30 cellular contexts compared by ENCODE assay signal in genomic region chr3:73485877-73486311, GRCh38.
DNase-seq lines count a peak whose midpoint lies in the region; ATAC-seq, FAIRE-seq and TF ChIP-seq lines count a peak whose summit lies in the region.
"Had no signal": no experiment of that assay in that cellular context is flagged by ENCODE, and none has a peak within 500 bp of the region (broad histone marks: within the 10 kb centered on the region; RNA-seq: fewer than 3 reads in every experiment).

No MANE protein-coding gene starts in this region.

- no CpG with 5 or more reads among the region's 4 CpGs for WGBS in trophoblast cell (ENCODE audit: extremely low coverage, insufficient coverage, insufficient read length)
- 61% methylated on average over 4 of the region's 4 CpGs for WGBS in suprapubic skin

- H3K14ac ChIP-seq in trophoblast cell (ENCODE audit: low read length): no peak overlapping the region

- no peak for TF ChIP-seq EP300 in suprapubic skin (IDR thresholded peaks at IDR 0.05)

- no peak overlapping the region for H2BK12ac ChIP-seq in trophoblast cell (ENCODE audit: low read length)

- H3K4me3 Mint-ChIP-seq in brain: peak overlapping the region in 4 of 5 experiments; percentile 4 to 33 (median 28)
- H3K4me3 Mint-ChIP-seq: activated T-helper 17 cell treated with anti-CD3 and anti-CD28 coated beads, Interleukin-2, amount 50 U/mL, for 72 hours; stimulated activated naive CD8-positive, alpha-beta T cell treated with anti-CD3 and anti-CD28 coated beads, Interleukin-15, amount 100 ng/mL, for 72 hours had no signal

- no peak overlapping the region for H2AFZ ChIP-seq in trophoblast cell (ENCODE audit: insufficient read depth, low read length, poor library complexity)
- H2AFZ ChIP-seq: PC-9 had no signal

- H3K27me3 ChIP-seq in trophoblast cell (ENCODE audit: insufficient read depth, low read length) (no peaks in the 10 kb centered on the region), suprapubic skin (no peaks in the 10 kb centered on the region)
- H3K27me3 ChIP-seq: brain microvascular endothelial cell, dorsolateral prefrontal cortex, right atrium auricular region had no signal

- ATAC-seq in GM21360 (IDR thresholded peaks at IDR 0.05; ENCODE audit: unreplicated experiment): no peak
- ATAC-seq: activated T-helper 17 cell treated with anti-CD3 and anti-CD28 coated beads, Interleukin-2, amount 50 U/mL, for 72 hours; left colon; Right ventricle myocardium inferior; stimulated activated naive CD8-positive, alpha-beta T cell treated with anti-CD3 and anti-CD28 coated beads, Interleukin-15, amount 100 ng/mL, for 72 hours had no signal

- peaks cover 6 to 7% of the 10 kb centered on the region in 2 experiments for H3K4me1 ChIP-seq in trophoblast cell (ENCODE audit: control insufficient read depth in 1 of 2, insufficient read depth in 2 of 2, low read length in 2 of 2)
- H3K4me1 ChIP-seq in suprapubic skin: peaks cover under 1% of the 10 kb centered on the region
- H3K4me1 ChIP-seq: Caco-2 had no signal

- no peaks in the 10 kb centered on the region for H3K9me3 Mint-ChIP-seq in brain
- H3K9me3 Mint-ChIP-seq: activated T-helper 17 cell treated with anti-CD3 and anti-CD28 coated beads, Interleukin-2, amount 50 U/mL, for 72 hours; stimulated activated naive CD8-positive, alpha-beta T cell treated with anti-CD3 and anti-CD28 coated beads, Interleukin-15, amount 100 ng/mL, for 72 hours had no signal

- no peaks in the 10 kb centered on the region for H3K36me3 Mint-ChIP-seq in brain

- H3K79me1 ChIP-seq in trophoblast cell (ENCODE audit: low read length): peaks cover 1% of the 10 kb centered on the region

- H3K23ac ChIP-seq in trophoblast cell (ENCODE audit: low read length): no peak overlapping the region

- H3K4me3 ChIP-seq in trophoblast cell (ENCODE audit: low read depth, low read length) (no peak overlapping the region), suprapubic skin (no peak overlapping the region)
- H3K4me3 ChIP-seq: dorsolateral prefrontal cortex, PC-9, right atrium auricular region had no signal

- H2AK5ac ChIP-seq in trophoblast cell (ENCODE audit: low read length): no peak overlapping the region

- H3K9ac ChIP-seq in trophoblast cell (ENCODE audit: low read length): no peak overlapping the region

- no peak overlapping the region for H2BK120ac ChIP-seq in trophoblast cell (ENCODE audit: insufficient read depth, low read length, poor library complexity)

- peak overlapping the region; percentile 13 for H3K4me2 ChIP-seq in trophoblast cell (ENCODE audit: low read length)
- H3K4me2 ChIP-seq: PC-9 had no signal

- peak overlapping the region; percentile 29 to 85 (median 84) for H3K27ac Mint-ChIP-seq in brain
- H3K27ac Mint-ChIP-seq: activated T-helper 17 cell treated with anti-CD3 and anti-CD28 coated beads, Interleukin-2, amount 50 U/mL, for 72 hours; stimulated activated naive CD8-positive, alpha-beta T cell treated with anti-CD3 and anti-CD28 coated beads, Interleukin-15, amount 100 ng/mL, for 72 hours had no signal

- no peak overlapping the region for H4K8ac ChIP-seq in trophoblast cell (ENCODE audit: low read depth, low read length)

- H4K12ac ChIP-seq in trophoblast cell (ENCODE audit: low read depth, low read length): no peak overlapping the region

- H3K18ac ChIP-seq in trophoblast cell (ENCODE audit: low read length): no peak overlapping the region

- H4K91ac ChIP-seq in trophoblast cell (ENCODE audit: low read depth, low read length): no peak overlapping the region

- no peaks in the 10 kb centered on the region for H3K79me2 ChIP-seq in trophoblast cell (ENCODE audit: control insufficient read depth, insufficient read depth, low read length, poor library complexity)

- H3K36me3 ChIP-seq in trophoblast cell (ENCODE audit: control insufficient read depth in 1 of 2, insufficient read depth in 2 of 2, low read length in 2 of 2) (peaks cover 3% of the 10 kb centered on the region in 2 experiments), suprapubic skin (no peaks in the 10 kb centered on the region)
- H3K36me3 ChIP-seq: brain microvascular endothelial cell, right atrium auricular region had no signal

- no peak overlapping the region for H3K4ac ChIP-seq in trophoblast cell (ENCODE audit: low read depth, low read length)

- DNase-seq in GM12891 (ENCODE audit: insufficient read length, low spot score): no peak
- DNase-seq in NCI-H82 (lab: John Stamatoyannopoulos, UW): peak; percentile 93
- DNase-seq in trophoblast cell: peak; percentile 56 to 79
- DNase-seq in suprapubic skin (ENCODE audit: low spot score in 2 of 2): no peak
- no peak for DNase-seq in iPS-NIHi11 (ENCODE audit: low spot score)
- DNase-seq: activated CD4-positive, alpha-beta T cell treated with anti-CD3 and anti-CD28 coated beads for 4 hours; activated naive CD4-positive, alpha-beta T cell treated with anti-CD3 and anti-CD28 coated beads, Interleukin-2, amount 50 U/mL, for 16 hours; brain microvascular endothelial cell; C1 segment of cervical spinal cord; Caco-2; DMS79; dorsolateral prefrontal cortex; GDM1; left colon; NCI-H1048; NCI-H2107; NCI-H446 treated with DMSO at 0.1 percent for 48 hours; NK-92 treated with Interleukin-12 subunit alpha and Interleukin-12 subunit beta, amount 100 ng/mL, for 24 hours; PC-9; posterior cingulate gyrus; small intestine; stimulated activated CD4-positive, alpha-beta T cell treated with anti-CD3 and anti-CD28 coated beads, Interleukin-2, amount 100 ng/mL, for 24 hours; stimulated activated CD8-positive, alpha-beta memory T cell treated with anti-CD3 and anti-CD28 coated beads, Interleukin-4, amount 100 ng/mL, for 48 hours; stimulated activated naive CD8-positive, alpha-beta T cell treated with anti-CD3 and anti-CD28 coated beads, Interleukin-15, amount 100 ng/mL, for 72 hours had no signal

- H3K27me3 Mint-ChIP-seq in brain: peaks cover 6% of the 10 kb centered on the region

- H3K9me3 ChIP-seq in trophoblast cell (ENCODE audit: insufficient read depth, low read depth, low read length): no peaks in the 10 kb centered on the region
- no peaks in the 10 kb centered on the region for H3K9me3 ChIP-seq in suprapubic skin
- H3K9me3 ChIP-seq: Caco-2, right atrium auricular region had no signal

- H3K4me1 Mint-ChIP-seq in brain: peaks cover 87% of the 10 kb centered on the region
- H3K4me1 Mint-ChIP-seq: activated T-helper 17 cell treated with anti-CD3 and anti-CD28 coated beads, Interleukin-2, amount 50 U/mL, for 72 hours; stimulated activated naive CD8-positive, alpha-beta T cell treated with anti-CD3 and anti-CD28 coated beads, Interleukin-15, amount 100 ng/mL, for 72 hours had no signal

- H2BK5ac ChIP-seq in trophoblast cell (ENCODE audit: low read depth, low read length, poor library complexity): no peak overlapping the region

- TF ChIP-seq CTCF in brain (conservative IDR thresholded peaks at IDR 0.05): no peak
- TF ChIP-seq CTCF in suprapubic skin (IDR thresholded peaks at IDR 0.05): no peak

- FAIRE-seq in GM12891 (lab: Jason Lieb, UNC): peak; percentile 52
- FAIRE-seq: frontal cortex, small intestine had no signal

- no peak overlapping the region for H3K27ac ChIP-seq in trophoblast cell (ENCODE audit: low read depth, low read length)
- no peak overlapping the region for H3K27ac ChIP-seq in suprapubic skin
- H3K27ac ChIP-seq: brain microvascular endothelial cell, dorsolateral prefrontal cortex, PC-9, right atrium auricular region had no signal

- no peak for TF ChIP-seq POLR2A in GM12891 (IDR thresholded peaks at IDR 0.05; ENCODE audit: low read depth, low read length)
- TF ChIP-seq POLR2A in suprapubic skin (IDR thresholded peaks at IDR 0.05): no peak

TF ChIP-seq in GM12891, 5 proteins besides CTCF, POLR2A, EP300 and RAD21:
- no peak for TF ChIP-seq TAF1 (IDR thresholded peaks at IDR 0.05; ENCODE audit: low read depth, low read length)
- no peak for TF ChIP-seq POU2F2 (IDR thresholded peaks at IDR 0.05; ENCODE audit: low read depth, low read length)
- TF ChIP-seq PAX5 (IDR thresholded peaks at IDR 0.05; ENCODE audit: insufficient read depth, low read length, severe bottlenecking): no peak
- TF ChIP-seq POLR2AphosphoS5 (IDR thresholded peaks at IDR 0.05; ENCODE audit: low read depth, low read length): no peak
- TF ChIP-seq SPI1 (IDR thresholded peaks at IDR 0.05; ENCODE audit: low read depth, low read length): no peak

Comparison
In these comparisons a context has a peak if more than half of its experiments do, and no peak if none do; other contexts are left out.
1. DNase-seq: peak in NCI-H82 (single experiment) and trophoblast cell (2 of 2); none in GM12891 (single experiment), suprapubic skin (0 of 2) and iPS-NIHi11 (single experiment).